11 cellular contexts compared by ENCODE assay signal in the genomic region with DNA sequence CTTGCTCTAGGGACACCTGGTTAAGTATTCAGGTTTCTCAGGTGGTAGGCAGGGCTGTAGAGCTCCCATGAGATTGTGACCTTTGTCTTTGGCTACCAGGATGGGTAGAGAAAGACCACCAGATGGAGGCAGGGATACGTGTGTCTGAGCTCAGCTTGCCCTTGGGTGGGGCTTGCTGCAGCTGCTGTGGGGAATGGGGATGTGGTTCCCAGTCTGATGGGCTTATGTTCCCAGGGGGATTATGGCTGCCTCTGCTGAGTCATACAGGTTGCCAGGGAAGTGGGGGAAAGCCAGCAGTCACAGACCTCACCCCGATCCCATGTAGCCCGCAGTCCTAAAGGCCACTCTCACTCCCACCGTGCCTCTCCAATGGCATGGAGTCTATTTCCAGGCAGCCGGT.
"Had no signal": no experiment of that assay in that cellular context is flagged by ENCODE, and none has a peak within 500 bp of the region (broad histone marks: within the 10 kb centered on the region; RNA-seq: fewer than 3 reads in every experiment).

No MANE protein-coding gene starts in this region.

- H3K4me3 ChIP-seq: dorsolateral prefrontal cortex, pancreas, sigmoid colon, thoracic aorta, upper lobe of right lung had no signal

- H3K9me3 ChIP-seq: pancreas, sigmoid colon, thoracic aorta, upper lobe of right lung had no signal

- H3K4me3 Mint-ChIP-seq: activated naive CD4-positive, alpha-beta T cell treated with anti-CD3 and anti-CD28 coated beads, Interleukin-2, amount 10 ng/mL, durations not matched to agents 7 days and 5 days; naive thymus-derived CD4-positive, alpha-beta T cell had no signal

- H3K27me3 Mint-ChIP-seq: activated naive CD4-positive, alpha-beta T cell treated with anti-CD3 and anti-CD28 coated beads, Interleukin-2, amount 10 ng/mL, durations not matched to agents 7 days and 5 days had no signal

- H3K36me3 ChIP-seq: pancreas, sigmoid colon, thoracic aorta, upper lobe of right lung had no signal

- H3K27me3 ChIP-seq: dorsolateral prefrontal cortex, pancreas, sigmoid colon had no signal

- H3K4me1 Mint-ChIP-seq: activated naive CD4-positive, alpha-beta T cell treated with anti-CD3 and anti-CD28 coated beads, Interleukin-2, amount 10 ng/mL, durations not matched to agents 7 days and 5 days; naive thymus-derived CD4-positive, alpha-beta T cell had no signal

- H3K36me3 Mint-ChIP-seq: activated naive CD4-positive, alpha-beta T cell treated with anti-CD3 and anti-CD28 coated beads, Interleukin-2, amount 10 ng/mL, durations not matched to agents 7 days and 5 days; naive thymus-derived CD4-positive, alpha-beta T cell had no signal

- ATAC-seq: naive thymus-derived CD4-positive, alpha-beta T cell; pancreas; upper lobe of right lung had no signal

- DNase-seq: activated CD4-positive, alpha-beta T cell treated with anti-CD3 and anti-CD28 coated beads, Interleukin-2, amount 50 U/mL, for 48 hours; activated naive CD4-positive, alpha-beta T cell treated with anti-CD3 and anti-CD28 coated beads, Interleukin-2, amount 10 ng/mL, durations not matched to agents 7 days and 5 days; dorsolateral prefrontal cortex; naive thymus-derived CD4-positive, alpha-beta T cell; sigmoid colon; stimulated activated CD4-positive, alpha-beta T cell treated with anti-CD3 and anti-CD28 coated beads, Interleukin-1b, Interleukin-23, amount 100 ng/mL, for 48 hours; T-helper 9 cell; upper lobe of right lung had no signal

- H3K9me3 Mint-ChIP-seq: activated naive CD4-positive, alpha-beta T cell treated with anti-CD3 and anti-CD28 coated beads, Interleukin-2, amount 10 ng/mL, durations not matched to agents 7 days and 5 days had no signal

- H3K4me1 ChIP-seq: pancreas, sigmoid colon, upper lobe of right lung had no signal

- FAIRE-seq: islet of Langerhans, pancreas had no signal

- H3K27ac ChIP-seq: pancreas, sigmoid colon, thoracic aorta, upper lobe of right lung had no signal

- H3K27ac Mint-ChIP-seq: activated naive CD4-positive, alpha-beta T cell treated with anti-CD3 and anti-CD28 coated beads, Interleukin-2, amount 10 ng/mL, durations not matched to agents 7 days and 5 days; naive thymus-derived CD4-positive, alpha-beta T cell had no signal
